In the genomic region with DNA sequence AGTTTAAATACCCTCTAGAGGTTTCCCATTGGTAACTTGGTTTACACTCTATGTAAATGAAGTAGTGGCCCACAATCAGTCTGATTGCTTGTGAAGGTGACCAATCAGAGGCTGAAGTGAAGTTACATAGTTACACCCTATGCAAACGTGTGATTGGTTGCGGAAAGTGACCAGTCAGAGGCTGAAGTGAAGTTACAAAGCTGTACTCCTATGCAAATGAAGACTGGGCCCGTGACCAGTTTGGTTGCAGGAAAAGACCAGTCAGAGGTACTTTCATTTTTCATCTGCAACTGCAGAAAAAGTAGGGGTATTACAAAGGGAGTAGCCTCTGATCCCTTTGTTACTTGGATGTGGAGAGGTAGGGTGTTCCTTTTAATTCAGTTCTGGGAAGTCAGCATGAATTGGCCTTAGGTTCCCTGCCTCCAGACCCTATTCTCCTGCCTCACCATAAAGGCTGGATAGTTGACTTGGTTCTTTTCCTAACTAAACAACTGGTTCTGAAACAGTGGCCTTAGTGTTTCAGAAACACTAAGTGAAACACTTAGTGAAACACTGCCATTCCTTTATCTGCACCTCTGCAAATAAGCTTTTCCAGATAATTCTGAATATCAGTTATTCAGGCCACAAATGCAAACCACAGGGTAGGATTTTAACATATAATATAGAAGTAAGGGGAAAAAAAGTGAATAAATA, we compare ENCODE assay signal across 1 cellular context.
A peak's percentile ranks its signal among the peaks of the same experiment; 100 is the strongest.
TF ChIP-seq lines count a peak whose summit lies in the region.

No MANE protein-coding gene starts in this region.

TF ChIP-seq in WTC11, 78 proteins besides CTCF, POLR2A, EP300 and RAD21 (continued from another document):
- TF ChIP-seq, protein P1, sequence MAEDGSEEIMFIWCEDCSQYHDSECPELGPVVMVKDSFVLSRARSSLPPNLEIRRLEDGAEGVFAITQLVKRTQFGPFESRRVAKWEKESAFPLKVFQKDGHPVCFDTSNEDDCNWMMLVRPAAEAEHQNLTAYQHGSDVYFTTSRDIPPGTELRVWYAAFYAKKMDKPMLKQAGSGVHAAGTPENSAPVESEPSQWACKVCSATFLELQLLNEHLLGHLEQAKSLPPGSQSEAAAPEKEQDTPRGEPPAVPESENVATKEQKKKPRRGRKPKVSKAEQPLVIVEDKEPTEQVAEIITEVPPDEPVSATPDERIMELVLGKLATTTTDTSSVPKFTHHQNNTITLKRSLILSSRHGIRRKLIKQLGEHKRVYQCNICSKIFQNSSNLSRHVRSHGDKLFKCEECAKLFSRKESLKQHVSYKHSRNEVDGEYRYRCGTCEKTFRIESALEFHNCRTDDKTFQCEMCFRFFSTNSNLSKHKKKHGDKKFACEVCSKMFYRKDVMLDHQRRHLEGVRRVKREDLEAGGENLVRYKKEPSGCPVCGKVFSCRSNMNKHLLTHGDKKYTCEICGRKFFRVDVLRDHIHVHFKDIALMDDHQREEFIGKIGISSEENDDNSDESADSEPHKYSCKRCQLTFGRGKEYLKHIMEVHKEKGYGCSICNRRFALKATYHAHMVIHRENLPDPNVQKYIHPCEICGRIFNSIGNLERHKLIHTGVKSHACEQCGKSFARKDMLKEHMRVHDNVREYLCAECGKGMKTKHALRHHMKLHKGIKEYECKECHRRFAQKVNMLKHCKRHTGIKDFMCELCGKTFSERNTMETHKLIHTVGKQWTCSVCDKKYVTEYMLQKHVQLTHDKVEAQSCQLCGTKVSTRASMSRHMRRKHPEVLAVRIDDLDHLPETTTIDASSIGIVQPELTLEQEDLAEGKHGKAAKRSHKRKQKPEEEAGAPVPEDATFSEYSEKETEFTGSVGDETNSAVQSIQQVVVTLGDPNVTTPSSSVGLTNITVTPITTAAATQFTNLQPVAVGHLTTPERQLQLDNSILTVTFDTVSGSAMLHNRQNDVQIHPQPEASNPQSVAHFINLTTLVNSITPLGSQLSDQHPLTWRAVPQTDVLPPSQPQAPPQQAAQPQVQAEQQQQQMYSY (CRISPR knock-in tag; IDR thresholded peaks at IDR 0.05): no peak
- TF ChIP-seq NFYB (CRISPR knock-in tag; conservative IDR thresholded peaks at IDR 0.05; ENCODE audit: low read depth): peak; percentile 20; the same call in 1 of the 2 replicates
